In the genomic region with DNA sequence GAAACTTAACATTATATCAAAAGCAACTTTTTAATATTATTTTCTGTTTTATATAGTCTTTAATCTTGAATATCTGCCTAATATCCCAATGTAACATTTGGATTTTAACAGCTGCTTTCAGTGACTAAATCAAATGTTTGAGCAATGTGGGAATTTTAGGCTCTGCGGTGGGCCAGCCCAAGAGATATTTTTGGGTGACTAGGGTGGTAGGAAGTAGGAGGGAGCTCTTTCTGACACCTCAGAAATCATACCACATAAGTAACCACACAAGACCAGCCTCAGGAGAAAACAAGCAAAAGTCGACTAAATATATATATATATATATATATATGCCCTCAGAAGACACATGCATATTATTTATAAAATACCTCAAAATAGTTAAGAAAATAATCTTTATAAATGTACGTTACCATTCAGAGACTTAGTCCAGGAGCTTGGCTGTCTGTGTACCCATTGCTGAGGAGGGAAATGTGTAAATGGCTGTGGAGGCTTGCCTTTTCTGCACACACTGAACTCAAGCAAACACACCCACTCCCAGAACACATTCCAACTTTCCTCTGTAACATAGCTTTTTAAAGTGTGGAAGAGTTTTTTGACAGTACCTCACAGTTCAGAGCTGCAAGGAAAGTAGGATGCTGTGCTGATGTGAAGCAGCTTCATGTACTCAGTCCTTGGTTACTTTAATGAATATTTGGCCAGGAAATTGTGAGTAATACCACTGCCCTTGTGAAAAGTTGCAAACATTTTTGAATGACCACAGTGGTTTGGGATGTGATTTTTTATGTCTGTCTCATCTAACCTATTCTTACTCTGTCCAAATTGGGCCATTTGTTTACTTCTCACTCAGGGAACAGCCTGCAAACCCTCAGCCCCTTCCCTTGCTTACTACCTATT, we compare ENCODE assay signal across 10 cellular contexts. TPM values are rescaled to one million over a fixed set of nuclear protein-coding genes. Genes with fewer than 3 reads are reported as not detected.
A peak's percentile ranks its signal among the peaks of the same experiment; 100 is the strongest.
DNase-seq lines count a peak whose midpoint lies in the region; ATAC-seq and TF ChIP-seq lines count a peak whose summit lies in the region.
"Had no signal": no experiment of that assay in that cellular context is flagged by ENCODE, and none has a peak within 500 bp of the region (broad histone marks: within the 10 kb centered on the region; RNA-seq: fewer than 3 reads in every experiment).

A gene with protein sequence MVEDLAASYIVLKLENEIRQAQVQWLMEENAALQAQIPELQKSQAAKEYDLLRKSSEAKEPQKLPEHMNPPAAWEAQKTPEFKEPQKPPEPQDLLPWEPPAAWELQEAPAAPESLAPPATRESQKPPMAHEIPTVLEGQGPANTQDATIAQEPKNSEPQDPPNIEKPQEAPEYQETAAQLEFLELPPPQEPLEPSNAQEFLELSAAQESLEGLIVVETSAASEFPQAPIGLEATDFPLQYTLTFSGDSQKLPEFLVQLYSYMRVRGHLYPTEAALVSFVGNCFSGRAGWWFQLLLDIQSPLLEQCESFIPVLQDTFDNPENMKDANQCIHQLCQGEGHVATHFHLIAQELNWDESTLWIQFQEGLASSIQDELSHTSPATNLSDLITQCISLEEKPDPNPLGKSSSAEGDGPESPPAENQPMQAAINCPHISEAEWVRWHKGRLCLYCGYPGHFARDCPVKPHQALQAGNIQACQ (minus strand): TSS at position 478 of the 894 bp plus-strand sequence. CDS start 908 bp downstream, outside the sequence.

- H3K27me3 Mint-ChIP-seq in osteocyte (ENCODE audit: unreplicated experiment) (no peaks in the 10 kb centered on the region), WTC11 (ENCODE audit: low read depth) (no peaks in the 10 kb centered on the region)

- DNase-seq in GM12865 (ENCODE audit: low read depth) (peak; percentile 38), HT1080 (ENCODE audit: low read depth) (peak; percentile 83), cardiac fibroblast (ENCODE audit: low read depth in 2 of 2) (peak; percentile 72 to 89), osteocyte (ENCODE audit: extremely low spot score, unreplicated experiment) (no peak), epidermal melanocyte (ENCODE audit: insufficient read length, low spot score) (no peak), T-helper 9 cell (no peak), WTC11 (ENCODE audit: low spot score) (no peak)
- no peak for DNase-seq in effector CD8-positive, alpha-beta T cell (lab: John Stamatoyannopoulos, UW)

- ATAC-seq in WTC11, result no peak

- CTCF ChIA-PET in WTC11 (lab: Charles Lee), result no interaction called here

- TF ChIP-seq CTCF in GM12865 (IDR thresholded peaks at IDR 0.05; ENCODE audit: insufficient read depth, low read depth, low read length, missing control alignments) (no peak), cardiac fibroblast (IDR thresholded peaks at IDR 0.05; ENCODE audit: low read depth, low read length) (no peak), osteocyte (IDR thresholded peaks at IDR 0.05) (no peak), WTC11 (IDR thresholded peaks at IDR 0.05) (no peak)

- POLR2A ChIA-PET in WTC11 (lab: Charles Lee), result no interaction called here

- H3K27ac Mint-ChIP-seq in osteocyte (ENCODE audit: unreplicated experiment) (peak within 1 kb of the TSS; percentile 35), WTC11 (no peak within 1 kb of the TSS)

- H3K36me3 Mint-ChIP-seq in osteocyte (ENCODE audit: unreplicated experiment), result no peaks in the 10 kb centered on the region
- H3K36me3 Mint-ChIP-seq in WTC11, result no peaks in the 10 kb centered on the region

- no peak within 1 kb of the TSS for H3K4me3 Mint-ChIP-seq in osteocyte (ENCODE audit: unreplicated experiment)
- no peak within 1 kb of the TSS for H3K4me3 Mint-ChIP-seq in WTC11

- H3K4me1 Mint-ChIP-seq in osteocyte (ENCODE audit: unreplicated experiment) (peaks cover 39% of the 10 kb centered on the region), WTC11 (no peaks in the 10 kb centered on the region)

- H3K9me3 Mint-ChIP-seq in osteocyte (ENCODE audit: unreplicated experiment) (no peaks in the 10 kb centered on the region), WTC11 (no peaks in the 10 kb centered on the region; the same call in 1 of the 2 replicates)

- no peak within 1 kb of the TSS for H3K4me3 ChIP-seq in GM12865 (ENCODE audit: low read depth, low read length)
- no peak within 1 kb of the TSS for H3K4me3 ChIP-seq in cardiac fibroblast (replicated peaks in 1 of 2; ENCODE audit: low read depth in 2 of 2, low read length in 2 of 2)
- H3K4me3 ChIP-seq: HAP-1 had no signal

TF ChIP-seq in WTC11, 78 proteins besides CTCF, POLR2A, EP300 and RAD21 (continues in another document):
- no peak for TF ChIP-seq NFATC4 (CRISPR knock-in tag; IDR thresholded peaks at IDR 0.05)
- TF ChIP-seq, protein P1, sequence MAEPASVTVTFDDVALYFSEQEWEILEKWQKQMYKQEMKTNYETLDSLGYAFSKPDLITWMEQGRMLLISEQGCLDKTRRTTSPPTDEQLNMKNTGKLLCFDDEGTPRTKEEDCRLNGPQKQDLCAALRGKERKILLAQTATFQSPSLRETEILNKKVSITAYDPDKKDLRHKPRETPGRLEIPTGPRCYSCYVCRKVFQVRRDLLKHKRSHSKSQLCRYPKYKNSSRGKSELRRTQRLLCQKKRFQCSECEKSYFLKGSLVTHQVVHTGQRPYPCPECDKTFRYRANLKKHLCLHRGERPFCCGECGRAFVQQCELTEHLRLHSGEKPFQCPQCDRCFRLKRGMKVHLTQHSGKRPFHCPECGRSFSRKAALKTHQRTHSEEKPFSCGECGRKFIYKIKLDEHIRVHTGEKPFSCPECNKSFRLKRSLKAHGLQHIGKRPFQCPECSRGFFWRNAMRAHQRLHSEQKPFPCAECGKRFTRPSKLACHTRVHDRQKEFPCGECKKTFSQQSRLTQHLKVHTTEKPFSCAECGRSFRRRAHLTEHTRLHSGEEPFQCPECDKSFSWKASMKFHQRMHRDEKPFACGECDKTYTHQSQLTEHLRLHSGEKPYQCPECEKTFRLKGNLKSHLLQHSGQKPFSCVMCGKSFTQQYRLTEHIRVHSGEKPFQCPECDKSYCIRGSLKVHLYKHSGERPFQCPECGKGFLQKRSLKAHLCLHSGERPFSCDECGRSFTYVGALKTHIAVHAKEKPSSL (CRISPR knock-in tag; conservative IDR thresholded peaks at IDR 0.05), result no peak
- TF ChIP-seq, protein P2, sequence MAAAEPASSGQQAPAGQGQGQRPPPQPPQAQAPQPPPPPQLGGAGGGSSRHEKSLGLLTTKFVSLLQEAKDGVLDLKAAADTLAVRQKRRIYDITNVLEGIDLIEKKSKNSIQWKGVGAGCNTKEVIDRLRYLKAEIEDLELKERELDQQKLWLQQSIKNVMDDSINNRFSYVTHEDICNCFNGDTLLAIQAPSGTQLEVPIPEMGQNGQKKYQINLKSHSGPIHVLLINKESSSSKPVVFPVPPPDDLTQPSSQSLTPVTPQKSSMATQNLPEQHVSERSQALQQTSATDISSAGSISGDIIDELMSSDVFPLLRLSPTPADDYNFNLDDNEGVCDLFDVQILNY (CRISPR knock-in tag; IDR thresholded peaks at IDR 0.05), result no peak
- TF ChIP-seq ATF1 (CRISPR knock-in tag; IDR thresholded peaks at IDR 0.05), result no peak
- TF ChIP-seq, protein P3, sequence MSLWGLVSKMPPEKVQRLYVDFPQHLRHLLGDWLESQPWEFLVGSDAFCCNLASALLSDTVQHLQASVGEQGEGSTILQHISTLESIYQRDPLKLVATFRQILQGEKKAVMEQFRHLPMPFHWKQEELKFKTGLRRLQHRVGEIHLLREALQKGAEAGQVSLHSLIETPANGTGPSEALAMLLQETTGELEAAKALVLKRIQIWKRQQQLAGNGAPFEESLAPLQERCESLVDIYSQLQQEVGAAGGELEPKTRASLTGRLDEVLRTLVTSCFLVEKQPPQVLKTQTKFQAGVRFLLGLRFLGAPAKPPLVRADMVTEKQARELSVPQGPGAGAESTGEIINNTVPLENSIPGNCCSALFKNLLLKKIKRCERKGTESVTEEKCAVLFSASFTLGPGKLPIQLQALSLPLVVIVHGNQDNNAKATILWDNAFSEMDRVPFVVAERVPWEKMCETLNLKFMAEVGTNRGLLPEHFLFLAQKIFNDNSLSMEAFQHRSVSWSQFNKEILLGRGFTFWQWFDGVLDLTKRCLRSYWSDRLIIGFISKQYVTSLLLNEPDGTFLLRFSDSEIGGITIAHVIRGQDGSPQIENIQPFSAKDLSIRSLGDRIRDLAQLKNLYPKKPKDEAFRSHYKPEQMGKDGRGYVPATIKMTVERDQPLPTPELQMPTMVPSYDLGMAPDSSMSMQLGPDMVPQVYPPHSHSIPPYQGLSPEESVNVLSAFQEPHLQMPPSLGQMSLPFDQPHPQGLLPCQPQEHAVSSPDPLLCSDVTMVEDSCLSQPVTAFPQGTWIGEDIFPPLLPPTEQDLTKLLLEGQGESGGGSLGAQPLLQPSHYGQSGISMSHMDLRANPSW (CRISPR knock-in tag; conservative IDR thresholded peaks at IDR 0.05; ENCODE audit: low read depth), result no peak
- no peak for TF ChIP-seq ZNF138 (CRISPR knock-in tag; conservative IDR thresholded peaks at IDR 0.05)
- TF ChIP-seq NR2C2 (CRISPR knock-in tag; IDR thresholded peaks at IDR 0.05), result no peak
- TF ChIP-seq NFE2L1 (CRISPR knock-in tag; IDR thresholded peaks at IDR 0.05), result no peak
- no peak for TF ChIP-seq EMX1 (CRISPR knock-in tag; IDR thresholded peaks at IDR 0.05)
- no peak for TF ChIP-seq CREB1 (CRISPR knock-in tag; IDR thresholded peaks at IDR 0.05)
- TF ChIP-seq, protein P4, sequence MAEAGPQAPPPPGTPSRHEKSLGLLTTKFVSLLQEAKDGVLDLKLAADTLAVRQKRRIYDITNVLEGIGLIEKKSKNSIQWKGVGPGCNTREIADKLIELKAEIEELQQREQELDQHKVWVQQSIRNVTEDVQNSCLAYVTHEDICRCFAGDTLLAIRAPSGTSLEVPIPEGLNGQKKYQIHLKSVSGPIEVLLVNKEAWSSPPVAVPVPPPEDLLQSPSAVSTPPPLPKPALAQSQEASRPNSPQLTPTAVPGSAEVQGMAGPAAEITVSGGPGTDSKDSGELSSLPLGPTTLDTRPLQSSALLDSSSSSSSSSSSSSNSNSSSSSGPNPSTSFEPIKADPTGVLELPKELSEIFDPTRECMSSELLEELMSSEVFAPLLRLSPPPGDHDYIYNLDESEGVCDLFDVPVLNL (CRISPR knock-in tag; IDR thresholded peaks at IDR 0.05; ENCODE audit: borderline replicate concordance, low read depth), result no peak
- TF ChIP-seq, protein P5, sequence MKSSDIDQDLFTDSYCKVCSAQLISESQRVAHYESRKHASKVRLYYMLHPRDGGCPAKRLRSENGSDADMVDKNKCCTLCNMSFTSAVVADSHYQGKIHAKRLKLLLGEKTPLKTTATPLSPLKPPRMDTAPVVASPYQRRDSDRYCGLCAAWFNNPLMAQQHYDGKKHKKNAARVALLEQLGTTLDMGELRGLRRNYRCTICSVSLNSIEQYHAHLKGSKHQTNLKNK (CRISPR knock-in tag; IDR thresholded peaks at IDR 0.05), result no peak

RNA-seq across cellular contexts. Expression of the gene that starts here (rescaled TPM):
- total RNA-seq in HT1080 (2014; rRNA removed; shearing (Covaris generic)), result 1.2 TPM in 2 replicates
- polyA plus RNA-seq in HT1080 (2015; cell fraction: cytosol; rRNA removed), result 0.58 and 0.84 TPM in 2 replicates
- 0.61 and 0.90 TPM in 2 replicates for polyA plus RNA-seq in HT1080 (2015; cell fraction: nucleus; rRNA removed)
- total RNA-seq in osteocyte (0.18 TPM in 1 of 2 replicates, not detected in the other), WTC11 (2021) (not detected in 3 replicates)
- total RNA-seq: mesenteric fat pad had no signal

Comparison
In these comparisons a context has a peak if more than half of its experiments do, and no peak if none do; other contexts are left out.
1. DNase-seq: peak in GM12865 (single experiment), HT1080 (single experiment) and cardiac fibroblast (2 of 2); none in osteocyte (single experiment), epidermal melanocyte (single experiment), T-helper 9 cell (single experiment), effector CD8-positive, alpha-beta T cell (single experiment) and WTC11 (single experiment).